In genomic region chr6:7146079-7146828, GRCh38 we compare ENCODE assay signal across 8 cellular contexts. TPM values are rescaled to one million over a fixed set of nuclear protein-coding genes. Genes with fewer than 3 reads are reported as not detected.
DNase-seq lines count a peak whose midpoint lies in the region; ATAC-seq and TF ChIP-seq lines count a peak whose summit lies in the region.

No MANE protein-coding gene starts in this region.

- no peaks in the 10 kb centered on the region for H3K9me3 ChIP-seq in MG63
- no peaks in the 10 kb centered on the region for H3K9me3 ChIP-seq in left ventricle myocardium inferior (replicated peaks)
- no peaks in the 10 kb centered on the region for H3K9me3 ChIP-seq in sigmoid colon

- H3K4me1 ChIP-seq in left ventricle myocardium inferior = peaks cover 92% of the 10 kb centered on the region
- H3K4me1 ChIP-seq in sigmoid colon = peaks cover 0 to 88% (median 77%) of the 10 kb centered on the region in 4 donors

- H3K36me3 Mint-ChIP-seq in activated naive CD4-positive, alpha-beta T cell treated with anti-CD3 and anti-CD28 coated beads, Interleukin-2, amount 50 U/mL, for 72 hours = no peaks in the 10 kb centered on the region

- 0 out of 2 replicates have a peak, but pooled peaks cover 5% of the 10 kb centered on the region for H3K36me3 ChIP-seq in MG63
- H3K36me3 ChIP-seq in left ventricle myocardium inferior = no peaks in the 10 kb centered on the region
- no peaks in the 10 kb centered on the region for H3K36me3 ChIP-seq in sigmoid colon

- no peaks in the 10 kb centered on the region for H3K9me3 Mint-ChIP-seq in activated naive CD4-positive, alpha-beta T cell treated with anti-CD3 and anti-CD28 coated beads, Interleukin-2, amount 50 U/mL, for 72 hours

- H3K27ac ChIP-seq in left ventricle myocardium inferior (replicated peaks) (peak overlapping the region; percentile 98), sigmoid colon (peak overlapping the region; percentile 82 to 96 (median 94))

- no peak for TF ChIP-seq POLR2A in sigmoid colon (IDR thresholded peaks at IDR 0.05)

- intact Hi-C loops in left ventricle myocardium inferior (cut with micrococcal nuclease) = no loop called here
- intact Hi-C loops in sigmoid colon (cut with DNase I) = loop anchor here (2.0 kb wide), 1 partner anchor 37 kb away; no protein-coding TSS in a partner anchor

- no peak overlapping the region for H3K4me3 ChIP-seq in MG63
- peak overlapping the region; percentile 12 for H3K4me3 ChIP-seq in left ventricle myocardium inferior
- H3K4me3 ChIP-seq in sigmoid colon = peak overlapping the region in 2 of 4 donors; percentile 1 to 7

- H3K27me3 ChIP-seq in MG63 (no peaks in the 10 kb centered on the region), left ventricle myocardium inferior (ENCODE audit: low read depth) (no peaks in the 10 kb centered on the region), sigmoid colon (no peaks in the 10 kb centered on the region)

- 5 to 14% methylated on average over 13 of the region's 13 CpGs for WGBS in sigmoid colon, 2 donors

- ATAC-seq in GM21619 (IDR thresholded peaks at IDR 0.05; ENCODE audit: unreplicated experiment) = peak; percentile 49
- peak; percentile 62 to 66 for ATAC-seq in activated naive CD4-positive, alpha-beta T cell treated with anti-CD3 and anti-CD28 coated beads, Interleukin-2, amount 50 U/mL, for 72 hours

- no peak for TF ChIP-seq CTCF in left ventricle myocardium inferior (IDR thresholded peaks at IDR 0.05; ENCODE audit: borderline replicate concordance)
- TF ChIP-seq CTCF in sigmoid colon (IDR thresholded peaks at IDR 0.05) = no peak

- H3K27ac Mint-ChIP-seq in activated naive CD4-positive, alpha-beta T cell treated with anti-CD3 and anti-CD28 coated beads, Interleukin-2, amount 50 U/mL, for 72 hours = peak overlapping the region; percentile 82 to 93

- TF ChIP-seq EP300 in sigmoid colon (IDR thresholded peaks at IDR 0.05) = no peak

- peak; percentile 16 for DNase-seq in DMS79 (lab: John Stamatoyannopoulos, UW)
- peak; percentile 55 for DNase-seq in MG63
- no peak for DNase-seq in activated naive CD4-positive, alpha-beta T cell treated with anti-CD3 and anti-CD28 coated beads, Interleukin-2, amount 50 U/mL, for 72 hours (ENCODE audit: low spot score in 2 of 2)
- peak; percentile 54 for DNase-seq in left ventricle myocardium inferior
- DNase-seq in sigmoid colon = peak; percentile 85
- DNase-seq in NCI-H1048 (lab: John Stamatoyannopoulos, UW) = no peak
- DNase-seq in NCI-H774 (lab: John Stamatoyannopoulos, UW) = no peak

RNA-seq across cellular contexts. Expression of gene RREB1, which starts 38.5 kb away (rescaled TPM):
- 16.5 and 17.2 TPM in 2 replicates for total RNA-seq in MG63 (2014; rRNA removed; shearing (Covaris generic); ENCODE audit: low replicate concordance)
- 10 to 100 TPM; 15.0 to 22.4 TPM for total RNA-seq in activated naive CD4-positive, alpha-beta T cell treated with anti-CD3 and anti-CD28 coated beads, Interleukin-2, amount 50 U/mL, for 72 hours
- total RNA-seq in left ventricle myocardium inferior (33.3 TPM), sigmoid colon (10 to 100 TPM; 18.9 to 31.9 (median 23.2) TPM)
- 10 to 100 TPM in 1 of 3 donors, 1 to 10 TPM in 2; 6.0 to 21.5 (median 9.9) TPM for polyA plus RNA-seq in sigmoid colon

Comparison
In these comparisons a context has a peak if more than half of its experiments do, and no peak if none do; other contexts are left out.
1. DNase-seq: peak in DMS79 (single experiment), MG63 (single experiment), left ventricle myocardium inferior (single experiment) and sigmoid colon (single experiment); none in activated naive CD4-positive, alpha-beta T cell treated with anti-CD3 and anti-CD28 coated beads, Interleukin-2, amount 50 U/mL, for 72 hours (0 of 2), NCI-H1048 (single experiment) and NCI-H774 (single experiment).